In the genomic region with DNA sequence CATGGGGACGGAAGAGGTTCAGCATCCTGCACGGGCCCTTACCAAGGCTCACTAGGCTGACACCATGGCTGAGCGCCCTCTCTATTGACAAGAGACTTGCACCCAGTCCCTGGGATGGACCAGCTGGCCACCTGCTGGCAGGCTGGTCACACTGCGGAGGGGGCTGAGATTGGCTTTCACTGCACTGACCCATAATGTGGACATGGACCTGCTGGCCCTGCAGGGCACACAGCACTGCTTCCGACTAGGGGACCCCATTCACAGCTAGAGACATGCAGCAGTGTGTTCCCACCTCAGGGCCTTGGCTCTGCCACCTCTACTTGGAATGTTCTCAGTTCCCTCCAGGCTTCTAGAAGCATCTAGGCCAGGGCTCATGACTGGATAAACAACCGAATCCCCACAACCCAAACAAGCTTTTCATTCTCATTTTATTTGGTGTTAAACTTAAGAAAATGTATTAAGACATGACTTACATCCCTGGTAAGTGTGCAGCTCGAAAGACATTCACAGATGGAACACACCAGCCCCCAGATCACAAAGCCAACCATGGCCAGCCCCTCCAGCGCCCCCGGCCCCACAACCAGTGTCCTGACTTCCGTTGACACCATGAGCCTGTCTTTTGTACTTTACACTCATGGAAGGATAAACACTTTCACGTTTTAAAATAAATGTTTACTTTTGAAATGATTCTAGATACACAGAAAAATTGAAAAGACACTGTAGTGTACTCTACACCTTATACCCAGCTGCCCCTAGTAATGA, we compare ENCODE assay signal across 8 cellular contexts. TPM values are rescaled to one million over a fixed set of nuclear protein-coding genes. Genes with fewer than 3 reads are reported as not detected.
DNase-seq lines count a peak whose midpoint lies in the region; ATAC-seq, FAIRE-seq and TF ChIP-seq lines count a peak whose summit lies in the region.

No MANE protein-coding gene starts in this region.

- H3K27ac Mint-ChIP-seq in CD4-positive, CD25-positive, alpha-beta regulatory T cell = peak overlapping the region in 1 of 3 donors; percentile 48
- H3K27ac Mint-ChIP-seq in WTC11 (no peak overlapping the region), chondrocyte (ENCODE audit: unreplicated experiment) (no peak overlapping the region)

- POLR2A ChIA-PET in WTC11 (lab: Charles Lee) = interaction anchor here (0.9 kb wide), 1 partner anchor 179 kb away, joined by 3 read pairs; no protein-coding TSS in a partner anchor

- no peak overlapping the region for H3K4me3 Mint-ChIP-seq in CD4-positive, CD25-positive, alpha-beta regulatory T cell
- H3K4me3 Mint-ChIP-seq in WTC11 = no peak overlapping the region
- H3K4me3 Mint-ChIP-seq in chondrocyte (ENCODE audit: unreplicated experiment) = no peak overlapping the region

- TF ChIP-seq CTCF in WTC11 (IDR thresholded peaks at IDR 0.05) (peak; percentile 38), chondrocyte (IDR thresholded peaks at IDR 0.05) (peak; percentile 87)

- no peaks in the 10 kb centered on the region for H3K4me1 Mint-ChIP-seq in CD4-positive, CD25-positive, alpha-beta regulatory T cell
- H3K4me1 Mint-ChIP-seq in WTC11 = no peaks in the 10 kb centered on the region
- no peaks in the 10 kb centered on the region for H3K4me1 Mint-ChIP-seq in chondrocyte (ENCODE audit: low read depth)

- no peaks in the 10 kb centered on the region for H3K36me3 ChIP-seq in CD4-positive, CD25-positive, alpha-beta regulatory T cell (ENCODE audit: control insufficient read depth, insufficient read depth, low read length)

- H3K27ac ChIP-seq in CD4-positive, CD25-positive, alpha-beta regulatory T cell (ENCODE audit: insufficient read depth, low read length, poor library complexity, severe bottlenecking) = no peak overlapping the region

- no peaks in the 10 kb centered on the region for H3K36me3 Mint-ChIP-seq in CD4-positive, CD25-positive, alpha-beta regulatory T cell
- H3K36me3 Mint-ChIP-seq in WTC11 = no peaks in the 10 kb centered on the region
- H3K36me3 Mint-ChIP-seq in chondrocyte (ENCODE audit: low read depth) = no peaks in the 10 kb centered on the region

- H3K27me3 Mint-ChIP-seq in CD4-positive, CD25-positive, alpha-beta regulatory T cell = peaks cover 9% of the 10 kb centered on the region
- H3K27me3 Mint-ChIP-seq in WTC11 (ENCODE audit: low read depth) (peaks cover 4% of the 10 kb centered on the region; the same call in 1 of the 2 replicates), chondrocyte (ENCODE audit: low read depth) (peaks cover 7% of the 10 kb centered on the region)

- no peaks in the 10 kb centered on the region for H3K4me1 ChIP-seq in CD4-positive, CD25-positive, alpha-beta regulatory T cell (ENCODE audit: control insufficient read depth, insufficient read depth, low read length, poor library complexity, severe bottlenecking)

- no peaks in the 10 kb centered on the region for H3K27me3 ChIP-seq in CD4-positive, CD25-positive, alpha-beta regulatory T cell (ENCODE audit: control insufficient read depth, insufficient read depth, low read length)

- FAIRE-seq in HTR-8/SVneo (lab: Jason Lieb, UNC) = no peak

- DNase-seq in CD4-positive, CD25-positive, alpha-beta regulatory T cell = peak; percentile 17 to 51 (median 35)
- DNase-seq in HPDE6-E6E7 (ENCODE audit: extremely low spot score) (peak; percentile 51), WTC11 (ENCODE audit: low spot score) (peak; percentile 60), chondrocyte (ENCODE audit: low spot score) (no peak), lung microvascular endothelial cell (ENCODE audit: low read depth in 2 of 2) (peak; percentile 77 to 88), NCI-H2227 (lab: John Stamatoyannopoulos, UW; ENCODE audit: unreplicated experiment) (no peak), HTR-8/SVneo (ENCODE audit: insufficient read length, low spot score) (no peak)
- DNase-seq in stimulated activated naive CD4-positive, alpha-beta T cell treated with Interleukin-2 at 50 U/mL for 16 hours (lab: John Stamatoyannopoulos, UW) = peak; percentile 19

- no peak overlapping the region for H3K4me3 ChIP-seq in CD4-positive, CD25-positive, alpha-beta regulatory T cell (ENCODE audit: low read depth, low read length)

- no peaks in the 10 kb centered on the region for H3K9me3 Mint-ChIP-seq in CD4-positive, CD25-positive, alpha-beta regulatory T cell
- no peaks in the 10 kb centered on the region for H3K9me3 Mint-ChIP-seq in WTC11
- H3K9me3 Mint-ChIP-seq in chondrocyte (ENCODE audit: low read depth) = no peaks in the 10 kb centered on the region

- CTCF ChIA-PET in WTC11 (lab: Charles Lee) = interaction anchor here (0.6 to 2.8 kb wide), 11 partner anchors 9 to 630 kb away, joined by 3 to 18 read pairs (median 4); a partner anchor contains a TSS

- ATAC-seq in CD4-positive, CD25-positive, alpha-beta regulatory T cell (ENCODE audit: low read depth in 2 of 2) = peak; percentile 50 to 61
- peak; percentile 85 for ATAC-seq in WTC11

- H3K9me3 ChIP-seq in CD4-positive, CD25-positive, alpha-beta regulatory T cell (ENCODE audit: control insufficient read depth in 2 of 2, low read length in 2 of 2) = no peaks in the 10 kb centered on the region

TF ChIP-seq in WTC11, 78 proteins besides CTCF, POLR2A, EP300 and RAD21:
- TF ChIP-seq ZNF121 (CRISPR knock-in tag; IDR thresholded peaks at IDR 0.05) (peak; percentile 92), KAT7 (CRISPR knock-in tag; IDR thresholded peaks at IDR 0.05; ENCODE audit: borderline replicate concordance) (no peak)

RNA-seq across cellular contexts. Expression of a gene that starts 9.3 kb away (rescaled TPM):
- not detected for total RNA-seq in CD4-positive, CD25-positive, alpha-beta regulatory T cell
- not detected for polyA plus RNA-seq in CD4-positive, CD25-positive, alpha-beta regulatory T cell
- total RNA-seq in WTC11 (2021) (0.11 TPM in 1 of 3 replicates, not detected in the others), chondrocyte (not detected in 3 replicates), lung microvascular endothelial cell (0.44 and 0.99 TPM in 2 replicates)

RNA-seq across cellular contexts. Expression of a gene that starts 18.9 kb away (rescaled TPM):
- 93.0 TPM for total RNA-seq in CD4-positive, CD25-positive, alpha-beta regulatory T cell
- polyA plus RNA-seq in CD4-positive, CD25-positive, alpha-beta regulatory T cell = 10 to 100 TPM; 13.5 to 20.9 (median 16.3) TPM
- 27.6 to 32.0 TPM (median 27.9 TPM) in 3 replicates for total RNA-seq in WTC11 (2021)
- total RNA-seq in chondrocyte = 23.9 to 30.8 TPM (median 27.2 TPM) in 3 replicates
- 28.8 and 49.2 TPM in 2 replicates for total RNA-seq in lung microvascular endothelial cell

RNA-seq across cellular contexts. Expression of a gene that starts 23.1 kb away (rescaled TPM):
- total RNA-seq in CD4-positive, CD25-positive, alpha-beta regulatory T cell = not detected
- not detected for polyA plus RNA-seq in CD4-positive, CD25-positive, alpha-beta regulatory T cell
- total RNA-seq in WTC11 (2021) = 0.11 to 0.23 TPM (median 0.21 TPM) in 3 replicates
- total RNA-seq in chondrocyte = 61.2 to 160 TPM (median 160 TPM) in 3 replicates
- total RNA-seq in lung microvascular endothelial cell = not detected in 2 replicates

RNA-seq across cellular contexts. Expression of a gene that starts 27.1 kb away (rescaled TPM):
- not detected for total RNA-seq in CD4-positive, CD25-positive, alpha-beta regulatory T cell
- not detected for polyA plus RNA-seq in CD4-positive, CD25-positive, alpha-beta regulatory T cell
- total RNA-seq in WTC11 (2021) (1.5 to 2.7 TPM (median 2.7 TPM) in 3 replicates), chondrocyte (0.12 to 0.31 TPM (median 0.21 TPM) in 3 replicates), lung microvascular endothelial cell (not detected in 2 replicates)

RNA-seq across cellular contexts. Expression of a gene that starts 48.8 kb away (rescaled TPM):
- total RNA-seq in CD4-positive, CD25-positive, alpha-beta regulatory T cell = not detected
- not detected for polyA plus RNA-seq in CD4-positive, CD25-positive, alpha-beta regulatory T cell
- 1.8 to 3.1 TPM (median 2.5 TPM) in 3 replicates for total RNA-seq in WTC11 (2021)
- 0.57 to 0.69 TPM in 2 of 3 replicates, not detected in the other for total RNA-seq in chondrocyte
- total RNA-seq in lung microvascular endothelial cell = under 0.01 TPM in 1 of 2 replicates, not detected in the other

Comparison
In these comparisons a context has a peak if more than half of its experiments do, and no peak if none do; other contexts are left out.
1. DNase-seq: peak in CD4-positive, CD25-positive, alpha-beta regulatory T cell (3 of 3), HPDE6-E6E7 (single experiment), WTC11 (single experiment), lung microvascular endothelial cell (2 of 2) and stimulated activated naive CD4-positive, alpha-beta T cell treated with Interleukin-2 at 50 U/mL for 16 hours (single experiment); none in chondrocyte (single experiment), NCI-H2227 (single experiment) and HTR-8/SVneo (single experiment).
2. RNA of a gene that starts 23.1 kb away (total RNA-seq): 61.2 to 160 TPM in chondrocyte; 0.11 to 0.23 TPM in WTC11, not detected in CD4-positive, CD25-positive, alpha-beta regulatory T cell (single experiment) and not detected in lung microvascular endothelial cell; every median in the first group is over 10 times any median in the second.